In the genomic region with DNA sequence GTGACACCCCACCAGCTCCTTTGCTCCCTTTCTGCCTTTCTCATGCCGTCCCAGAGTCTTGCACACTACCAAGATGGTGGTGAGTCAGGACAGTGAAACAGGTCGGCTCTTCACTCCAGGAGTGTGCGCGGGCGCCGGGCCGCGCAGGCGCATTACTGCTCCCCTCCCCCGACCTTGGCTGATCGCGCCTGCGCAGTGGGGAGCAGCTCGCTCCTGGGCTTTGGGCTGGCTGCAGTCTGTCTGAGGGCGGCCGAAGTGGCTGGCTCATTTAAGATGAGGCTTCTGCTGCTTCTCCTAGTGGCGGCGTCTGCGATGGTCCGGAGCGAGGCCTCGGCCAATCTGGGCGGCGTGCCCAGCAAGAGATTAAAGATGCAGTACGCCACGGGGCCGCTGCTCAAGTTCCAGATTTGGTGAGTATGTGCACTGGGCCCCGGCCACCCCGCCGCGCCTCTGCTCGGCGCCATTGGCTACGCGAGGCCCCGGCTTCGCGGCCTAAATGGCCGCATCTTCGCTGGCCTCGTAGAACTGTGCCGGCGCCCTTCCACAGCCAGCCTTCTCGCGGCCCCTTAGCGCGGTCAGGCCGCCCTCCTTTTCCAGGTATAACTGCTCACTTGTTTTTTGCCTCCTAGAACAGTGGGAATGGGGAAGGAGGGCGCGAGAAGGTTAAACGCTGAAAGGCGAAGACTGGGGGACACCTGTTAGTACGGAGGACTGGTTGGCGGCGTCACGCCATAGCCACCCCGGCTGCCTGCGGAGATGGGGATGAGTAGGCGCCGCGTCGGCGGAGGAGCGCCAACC, we compare ENCODE assay signal across 8 cellular contexts. TPM values are rescaled to one million over a fixed set of nuclear protein-coding genes. Genes with fewer than 3 reads are reported as not detected.
DNase-seq lines count a peak whose midpoint lies in the region; ATAC-seq and TF ChIP-seq lines count a peak whose summit lies in the region.

A gene with protein sequence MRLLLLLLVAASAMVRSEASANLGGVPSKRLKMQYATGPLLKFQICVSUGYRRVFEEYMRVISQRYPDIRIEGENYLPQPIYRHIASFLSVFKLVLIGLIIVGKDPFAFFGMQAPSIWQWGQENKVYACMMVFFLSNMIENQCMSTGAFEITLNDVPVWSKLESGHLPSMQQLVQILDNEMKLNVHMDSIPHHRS (plus strand): TSS at position 232 of the 798 bp plus-strand sequence. CDS start 42 bp downstream, at position 274.

- H3K27me3 ChIP-seq in GM23338 (ENCODE audit: insufficient read depth): no peaks in the 10 kb centered on the region

- H3K4me3 Mint-ChIP-seq in GM23338 (peak within 1 kb of the TSS; percentile 93), natural killer cell (peak within 1 kb of the TSS; percentile 98)
- H3K4me3 Mint-ChIP-seq in activated T-helper 17 cell treated with anti-CD3 and anti-CD28 coated beads, Interleukin-2, amount 50 U/mL, for 72 hours: peak within 1 kb of the TSS; percentile 95

- no peaks in the 10 kb centered on the region for H3K36me3 ChIP-seq in GM23338 (ENCODE audit: insufficient read depth)

- peak; percentile 96 for DNase-seq in EH (ENCODE audit: low read depth)
- DNase-seq in GM23338 (ENCODE audit: low spot score): peak; percentile 94
- peak; percentile 89 for DNase-seq in LNCaP clone FGC (ENCODE audit: low read depth)
- peak; percentile 98 for DNase-seq in RWPE1 (ENCODE audit: low spot score)
- peak; percentile 96 for DNase-seq in fibroblast of mammary gland (ENCODE audit: low read depth)
- DNase-seq in natural killer cell: peak; percentile 95
- peak; percentile 87 for DNase-seq in stimulated activated naive CD4-positive, alpha-beta T cell treated with Interleukin-2 at 50 U/mL for 16 hours (lab: John Stamatoyannopoulos, UW)

- H4K20me1 ChIP-seq in GM23338 (replicated peaks; ENCODE audit: insufficient read depth): peaks cover 2% of the 10 kb centered on the region; the same call in 1 of the 2 replicates

- TF ChIP-seq CTCF in GM23338 (conservative IDR thresholded peaks at IDR 0.05; ENCODE audit: low read depth in 2 of 2) (peak in 1 of 2 experiments; percentile 17; a peak in 2 of 4 replicates), LNCaP clone FGC (IDR thresholded peaks at IDR 0.05; ENCODE audit: control insufficient read depth, extremely low read depth, insufficient read depth) (no peak), RWPE1 (conservative IDR thresholded peaks at IDR 0.05; ENCODE audit: low read depth) (peak; percentile 17; the same call in 1 of the 2 replicates), fibroblast of mammary gland (conservative IDR thresholded peaks at IDR 0.05; ENCODE audit: control insufficient read depth, insufficient read depth, low read depth, low read length) (no peak), natural killer cell (IDR thresholded peaks at IDR 0.05) (no peak)

- H3K4me3 ChIP-seq in GM23338: peak within 1 kb of the TSS; percentile 81
- peak within 1 kb of the TSS; percentile 96 for H3K4me3 ChIP-seq in LNCaP clone FGC (ENCODE audit: low read depth, low read length)
- peak within 1 kb of the TSS; percentile 93 for H3K4me3 ChIP-seq in fibroblast of mammary gland (ENCODE audit: control insufficient read depth, low read depth, low read length)

- peaks cover 60% of the 10 kb centered on the region for H3K4me1 Mint-ChIP-seq in GM23338
- H3K4me1 Mint-ChIP-seq in activated T-helper 17 cell treated with anti-CD3 and anti-CD28 coated beads, Interleukin-2, amount 50 U/mL, for 72 hours: peaks cover 43% of the 10 kb centered on the region
- H3K4me1 Mint-ChIP-seq in natural killer cell: peaks cover 58 to 61% of the 10 kb centered on the region in 2 donors

- CTCF ChIA-PET in RWPE1 (lab: Yijun Ruan, JAX): interaction anchor here (0.7 to 1.3 kb wide), 4 partner anchors 10 to 993 kb away, joined by 3 to 6 read pairs (median 3); no protein-coding TSS in a partner anchor

- H3K4me2 ChIP-seq in GM23338: peak within 1 kb of the TSS; percentile 90

- intact Hi-C loops in natural killer cell (cut with micrococcal nuclease): loop anchor here (1.0 to 2.0 kb wide), 5 partner anchors 32 to 194 kb away; a partner anchor contains a TSS

- POLR2A ChIA-PET in RWPE1 (lab: Yijun Ruan, JAX; ENCODE audit: low non-redundant PET): interaction anchor here (0.7 kb wide), 1 partner anchor 9 kb away, joined by 4 read pairs; no protein-coding TSS in a partner anchor

- peaks cover 56% of the 10 kb centered on the region for H3K4me1 ChIP-seq in GM23338 (ENCODE audit: insufficient read depth)

- H2AFZ ChIP-seq in GM23338: no peak within 1 kb of the TSS

- peaks cover 15% of the 10 kb centered on the region for H3K27me3 Mint-ChIP-seq in GM23338 (ENCODE audit: insufficient read depth, low read depth, poor library complexity)
- no peaks in the 10 kb centered on the region for H3K27me3 Mint-ChIP-seq in activated T-helper 17 cell treated with anti-CD3 and anti-CD28 coated beads, Interleukin-2, amount 50 U/mL, for 72 hours
- H3K27me3 Mint-ChIP-seq in natural killer cell (ENCODE audit: low read depth in 2 of 2): no peaks in the 10 kb centered on the region

- H3K27ac Mint-ChIP-seq in GM23338: peak within 1 kb of the TSS; percentile 98
- peak within 1 kb of the TSS; percentile 97 for H3K27ac Mint-ChIP-seq in activated T-helper 17 cell treated with anti-CD3 and anti-CD28 coated beads, Interleukin-2, amount 50 U/mL, for 72 hours
- peak within 1 kb of the TSS; percentile 98 to 99 for H3K27ac Mint-ChIP-seq in natural killer cell

- H3K27ac ChIP-seq in GM23338 (ENCODE audit: low read depth) (peak within 1 kb of the TSS; percentile 83), RWPE1 (peak within 1 kb of the TSS; percentile 99)

- ATAC-seq in GM23338 (peak; percentile 78), natural killer cell (peak; percentile 76 to 94 (median 82))
- peak; percentile 91 for ATAC-seq in activated T-helper 17 cell treated with anti-CD3 and anti-CD28 coated beads, Interleukin-2, amount 50 U/mL, for 72 hours (replicated peaks)

- no peaks in the 10 kb centered on the region for H3F3A ChIP-seq in GM23338 (replicated peaks; ENCODE audit: low read depth)

- H3K36me3 Mint-ChIP-seq in GM23338 (ENCODE audit: low read depth) (peaks cover 23% of the 10 kb centered on the region; the same call in 2 of the 3 replicates), natural killer cell (no peaks in the 10 kb centered on the region)
- H3K36me3 Mint-ChIP-seq in activated T-helper 17 cell treated with anti-CD3 and anti-CD28 coated beads, Interleukin-2, amount 50 U/mL, for 72 hours (ENCODE audit: low read depth): peaks cover 60% of the 10 kb centered on the region

- no peaks in the 10 kb centered on the region for H3K9me2 ChIP-seq in GM23338 (ENCODE audit: insufficient read depth)

- H3K9me3 Mint-ChIP-seq in GM23338 (no peaks in the 10 kb centered on the region), natural killer cell (no peaks in the 10 kb centered on the region)
- H3K9me3 Mint-ChIP-seq in activated T-helper 17 cell treated with anti-CD3 and anti-CD28 coated beads, Interleukin-2, amount 50 U/mL, for 72 hours: no peaks in the 10 kb centered on the region

- H3K79me2 ChIP-seq in GM23338 (replicated peaks; ENCODE audit: insufficient read depth): peaks cover 62% of the 10 kb centered on the region

TF ChIP-seq in GM23338, 12 proteins besides CTCF, POLR2A, EP300 and RAD21 (continues in another document):
- TF ChIP-seq POLR2AphosphoS5 (IDR thresholded peaks at IDR 0.05; ENCODE audit: low read depth): peak; percentile 99

RNA-seq across cellular contexts. Expression of the gene that starts here (rescaled TPM):
- total RNA-seq in GM23338 (2014; rRNA removed; shearing (Covaris generic)): 56.1 and 61.9 TPM in 2 replicates
- 51.3 and 61.3 TPM in 2 replicates for polyA plus RNA-seq in GM23338 (2016; fragmentation: Nextera tagmentation; extraction: Ambion mirVana)
- 100 to 1,000 TPM; 111 to 144 TPM for total RNA-seq in activated T-helper 17 cell treated with anti-CD3 and anti-CD28 coated beads, Interleukin-2, amount 50 U/mL, for 72 hours
- 100 to 1,000 TPM; 121 to 142 (median 133) TPM for total RNA-seq in natural killer cell

Comparison
In these comparisons a context has a peak if more than half of its experiments do, and no peak if none do; other contexts are left out.
1. Peak in every context shown above with its lines: DNase-seq, ATAC-seq, H3K4me3 ChIP-seq and H3K27ac ChIP-seq.